ENCODE assay signal across 5 cellular contexts in the genomic region with DNA sequence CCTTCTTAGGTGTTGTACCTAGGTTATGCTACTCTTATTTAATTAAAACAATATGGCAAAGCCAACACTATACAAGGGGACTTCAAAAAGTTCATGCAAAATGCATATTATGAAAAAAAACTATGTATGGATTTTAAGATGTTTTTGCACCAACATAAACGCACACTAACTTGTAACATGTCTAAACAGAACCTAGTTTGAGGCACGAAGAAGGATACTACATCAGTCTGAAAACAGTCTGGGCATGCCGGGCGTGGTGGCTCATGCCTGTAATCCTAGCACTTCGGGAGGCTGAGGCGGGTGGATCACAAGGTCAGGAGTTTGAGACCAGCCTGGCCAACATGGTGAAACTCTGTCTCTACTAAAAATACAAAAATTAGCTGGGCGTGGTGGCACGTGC. TPM values are rescaled to one million over a fixed set of nuclear protein-coding genes. Genes with fewer than 3 reads are reported as not detected.
DNase-seq lines count a peak whose midpoint lies in the region; ATAC-seq and TF ChIP-seq lines count a peak whose summit lies in the region.
"Not testable (repeated sequence)": the region's sequence is repeated elsewhere in the genome, so short reads cannot be mapped to it uniquely, and the experiment has no call there.

No MANE protein-coding gene starts in this region.

- TF ChIP-seq CTCF in GM10266 (IDR thresholded peaks at IDR 0.05; ENCODE audit: control insufficient read depth, insufficient read depth, low read depth, missing control alignments); epithelial cell of esophagus (IDR thresholded peaks at IDR 0.05; ENCODE audit: insufficient read depth, low read depth, low read length, missing control alignments); foreskin keratinocyte (conservative IDR thresholded peaks at IDR 0.05): not testable (repeated sequence)

- peak overlapping the region; percentile 42 for H3K27ac ChIP-seq in foreskin keratinocyte

- H3K4me3 ChIP-seq in epithelial cell of esophagus (ENCODE audit: low read length) = not testable (repeated sequence)

- DNase-seq in GM10266 (ENCODE audit: extremely low spot score) (peak; percentile 1), epithelial cell of esophagus (ENCODE audit: low read depth) (peak; percentile 83), foreskin keratinocyte (peak; percentile 75 to 80), mesenteric fat pad (ENCODE audit: low spot score) (peak; percentile 22)
- DNase-seq in activated CD8-positive, alpha-beta memory T cell treated with anti-CD3 and anti-CD28 coated beads, Interleukin-2, amount 50 U/mL, for 48 hours = peak; percentile 6

- not testable (repeated sequence) for H3K4me1 ChIP-seq in foreskin keratinocyte

- not testable (repeated sequence) for H3K27me3 ChIP-seq in foreskin keratinocyte

- ATAC-seq in foreskin keratinocyte = peak; percentile 37

RNA-seq across cellular contexts. Expression of gene MCUR1, which starts 34.2 kb away (rescaled TPM):
- total RNA-seq in foreskin keratinocyte = 17.0 and 17.1 TPM in 2 replicates
- 18.0 and 18.1 TPM in 2 replicates for polyA plus RNA-seq in foreskin keratinocyte
- 28.8 TPM for total RNA-seq in mesenteric fat pad

Comparison
In these comparisons a context has a peak if more than half of its experiments do, and no peak if none do; other contexts are left out.
1. DNase-seq: peak in every context shown above with its lines; median percentile 83 in epithelial cell of esophagus; 78 in foreskin keratinocyte; 22 in mesenteric fat pad; 6 in activated CD8-positive, alpha-beta memory T cell treated with anti-CD3 and anti-CD28 coated beads, Interleukin-2, amount 50 U/mL, for 48 hours; 1 in GM10266.